1 cellular context compared by ENCODE assay signal in the genomic region with DNA sequence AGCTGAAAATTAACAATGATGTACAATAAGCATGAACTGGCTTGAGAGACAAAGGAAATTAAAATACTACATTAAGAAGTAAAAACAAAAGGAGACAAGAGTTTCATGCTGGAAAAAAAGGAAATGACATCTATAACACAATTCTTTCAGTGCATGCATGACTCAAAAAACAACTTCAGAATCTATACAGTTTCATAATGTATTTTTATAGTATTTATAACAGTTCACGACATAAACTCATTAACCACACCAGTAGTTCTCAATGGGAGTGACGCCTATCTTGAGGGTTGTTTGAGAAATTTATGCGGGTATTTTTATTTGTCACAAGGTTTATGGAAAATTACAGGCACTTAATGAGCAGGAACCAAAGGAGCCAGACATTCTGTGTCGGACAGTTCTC.
A peak's percentile ranks its signal among the peaks of the same experiment; 100 is the strongest.
TF ChIP-seq lines count a peak whose summit lies in the region.

No MANE protein-coding gene starts in this region.

TF ChIP-seq in GM12878, 131 proteins besides CTCF, POLR2A, EP300 and RAD21 (continued from another document):
- TF ChIP-seq ZBED1 (IDR thresholded peaks at IDR 0.05; ENCODE audit: borderline replicate concordance) (peak; percentile 57; the same call in 1 of the 2 replicates), CREM (IDR thresholded peaks at IDR 0.05; ENCODE audit: low read depth) (peak; percentile 66), SP1 (IDR thresholded peaks at IDR 0.05; ENCODE audit: low read depth, low read length) (no peak), SUPT20H (IDR thresholded peaks at IDR 0.05; ENCODE audit: borderline replicate concordance, control insufficient read depth, low read depth, low read length) (no peak), JUNB (IDR thresholded peaks at IDR 0.05) (peak; percentile 90), FOXM1 (IDR thresholded peaks at IDR 0.05; ENCODE audit: low read depth, low read length) (peak; percentile 41; the same call in 1 of the 2 replicates), GABPA (IDR thresholded peaks at IDR 0.05; ENCODE audit: low read depth) (peak; percentile 53; the same call in 1 of the 2 replicates), NFIC (IDR thresholded peaks at IDR 0.05; ENCODE audit: low read depth, low read length) (peak; percentile 86), SMAD5 (IDR thresholded peaks at IDR 0.05; ENCODE audit: low read depth) (no peak), CREB1 (IDR thresholded peaks at IDR 0.05; ENCODE audit: low read depth) (0 out of 2 replicates have a peak, but pooled peaks have one; percentile 42), NFXL1 (IDR thresholded peaks at IDR 0.05; ENCODE audit: borderline replicate concordance) (no peak), MEF2A (IDR thresholded peaks at IDR 0.05; ENCODE audit: insufficient read depth, low read depth, low read length) (peak; percentile 43; the same call in 1 of the 2 replicates)
- TF ChIP-seq, protein P1, sequence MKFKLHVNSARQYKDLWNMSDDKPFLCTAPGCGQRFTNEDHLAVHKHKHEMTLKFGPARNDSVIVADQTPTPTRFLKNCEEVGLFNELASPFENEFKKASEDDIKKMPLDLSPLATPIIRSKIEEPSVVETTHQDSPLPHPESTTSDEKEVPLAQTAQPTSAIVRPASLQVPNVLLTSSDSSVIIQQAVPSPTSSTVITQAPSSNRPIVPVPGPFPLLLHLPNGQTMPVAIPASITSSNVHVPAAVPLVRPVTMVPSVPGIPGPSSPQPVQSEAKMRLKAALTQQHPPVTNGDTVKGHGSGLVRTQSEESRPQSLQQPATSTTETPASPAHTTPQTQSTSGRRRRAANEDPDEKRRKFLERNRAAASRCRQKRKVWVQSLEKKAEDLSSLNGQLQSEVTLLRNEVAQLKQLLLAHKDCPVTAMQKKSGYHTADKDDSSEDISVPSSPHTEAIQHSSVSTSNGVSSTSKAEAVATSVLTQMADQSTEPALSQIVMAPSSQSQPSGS (IDR thresholded peaks at IDR 0.05; ENCODE audit: low read length) = peak; percentile 59; the same call in 1 of the 2 replicates
- TF ChIP-seq, protein P2, sequence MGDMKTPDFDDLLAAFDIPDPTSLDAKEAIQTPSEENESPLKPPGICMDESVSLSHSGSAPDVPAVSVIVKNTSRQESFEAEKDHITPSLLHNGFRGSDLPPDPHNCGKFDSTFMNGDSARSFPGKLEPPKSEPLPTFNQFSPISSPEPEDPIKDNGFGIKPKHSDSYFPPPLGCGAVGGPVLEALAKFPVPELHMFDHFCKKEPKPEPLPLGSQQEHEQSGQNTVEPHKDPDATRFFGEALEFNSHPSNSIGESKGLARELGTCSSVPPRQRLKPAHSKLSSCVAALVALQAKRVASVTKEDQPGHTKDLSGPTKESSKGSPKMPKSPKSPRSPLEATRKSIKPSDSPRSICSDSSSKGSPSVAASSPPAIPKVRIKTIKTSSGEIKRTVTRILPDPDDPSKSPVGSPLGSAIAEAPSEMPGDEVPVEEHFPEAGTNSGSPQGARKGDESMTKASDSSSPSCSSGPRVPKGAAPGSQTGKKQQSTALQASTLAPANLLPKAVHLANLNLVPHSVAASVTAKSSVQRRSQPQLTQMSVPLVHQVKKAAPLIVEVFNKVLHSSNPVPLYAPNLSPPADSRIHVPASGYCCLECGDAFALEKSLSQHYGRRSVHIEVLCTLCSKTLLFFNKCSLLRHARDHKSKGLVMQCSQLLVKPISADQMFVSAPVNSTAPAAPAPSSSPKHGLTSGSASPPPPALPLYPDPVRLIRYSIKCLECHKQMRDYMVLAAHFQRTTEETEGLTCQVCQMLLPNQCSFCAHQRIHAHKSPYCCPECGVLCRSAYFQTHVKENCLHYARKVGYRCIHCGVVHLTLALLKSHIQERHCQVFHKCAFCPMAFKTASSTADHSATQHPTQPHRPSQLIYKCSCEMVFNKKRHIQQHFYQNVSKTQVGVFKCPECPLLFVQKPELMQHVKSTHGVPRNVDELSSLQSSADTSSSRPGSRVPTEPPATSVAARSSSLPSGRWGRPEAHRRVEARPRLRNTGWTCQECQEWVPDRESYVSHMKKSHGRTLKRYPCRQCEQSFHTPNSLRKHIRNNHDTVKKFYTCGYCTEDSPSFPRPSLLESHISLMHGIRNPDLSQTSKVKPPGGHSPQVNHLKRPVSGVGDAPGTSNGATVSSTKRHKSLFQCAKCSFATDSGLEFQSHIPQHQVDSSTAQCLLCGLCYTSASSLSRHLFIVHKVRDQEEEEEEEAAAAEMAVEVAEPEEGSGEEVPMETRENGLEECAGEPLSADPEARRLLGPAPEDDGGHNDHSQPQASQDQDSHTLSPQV (IDR thresholded peaks at IDR 0.05) = no peak
